ENCODE assay signal across 18 cellular contexts in the genomic region with DNA sequence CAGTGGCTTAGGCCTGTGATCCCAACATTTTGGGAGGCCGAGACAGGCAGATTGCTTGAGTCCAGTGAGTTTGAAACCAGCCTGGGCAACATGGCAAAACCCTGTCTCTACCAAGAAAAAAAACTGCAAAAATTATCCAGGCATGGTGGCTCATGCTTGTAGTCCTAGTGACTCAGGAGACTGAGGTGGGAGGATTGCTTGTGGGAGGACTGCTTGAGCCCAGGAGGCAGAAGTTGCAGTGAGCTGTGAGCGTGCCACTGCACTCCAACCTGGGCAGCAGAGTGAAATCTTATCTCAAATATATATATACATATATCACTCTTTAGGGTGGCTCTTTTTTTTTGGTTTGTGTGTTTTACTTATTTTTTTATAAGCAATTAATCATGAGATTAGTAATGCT.
"Had no signal": no experiment of that assay in that cellular context is flagged by ENCODE, and none has a peak within 500 bp of the region (broad histone marks: within the 10 kb centered on the region; RNA-seq: fewer than 3 reads in every experiment).

No MANE protein-coding gene starts in this region.

- H3K27me3 ChIP-seq: colonic mucosa, esophagus squamous epithelium, gastroesophageal sphincter, neutrophil, tibial nerve had no signal

- H3K4me3 ChIP-seq: colonic mucosa, esophagus squamous epithelium, gastroesophageal sphincter, mucosa of descending colon, smooth muscle cell, tibial nerve had no signal

- H3K9me3 ChIP-seq: colonic mucosa, esophagus squamous epithelium, gastroesophageal sphincter, mucosa of descending colon, neutrophil had no signal

- H3K36me3 ChIP-seq: colonic mucosa, esophagus squamous epithelium, gastroesophageal sphincter, neutrophil, tibial nerve had no signal

- FAIRE-seq: keratinocyte had no signal

- DNase-seq: colonic mucosa; dermis blood vessel endothelial cell; esophagus squamous epithelium; foreskin fibroblast; glutamatergic neuron; immature natural killer cell; mammary epithelial cell; mucosa of descending colon; naive thymus-derived CD8-positive, alpha-beta T cell; right cardiac atrium; stimulated activated CD4-positive, alpha-beta T cell treated with anti-CD3 and anti-CD28 coated beads, Interleukin-4, amount 100 ng/mL, for 1 hour; stimulated activated CD8-positive, alpha-beta memory T cell treated with anti-CD3 and anti-CD28 coated beads, Interleukin-4, amount 100 ng/mL, for 48 hours; stimulated activated naive CD8-positive, alpha-beta T cell treated with anti-CD3 and anti-CD28 coated beads, Interleukin-15, Interleukin-2, amounts not matched to agents 100 U/mL and 50 U/mL, for 24 hours had no signal

- H3K27ac ChIP-seq: esophagus squamous epithelium, gastroesophageal sphincter, neutrophil, tibial nerve had no signal

- H3K4me2 ChIP-seq: smooth muscle cell had no signal

- H3K4me1 ChIP-seq: colonic mucosa, esophagus squamous epithelium, gastroesophageal sphincter, tibial nerve had no signal
